15 cellular contexts compared by ENCODE assay signal in genomic region chr15:38042707-38043445, GRCh38.
DNase-seq lines count a peak whose midpoint lies in the region; ATAC-seq and TF ChIP-seq lines count a peak whose summit lies in the region.
"Had no signal": no experiment of that assay in that cellular context is flagged by ENCODE, and none has a peak within 500 bp of the region (broad histone marks: within the 10 kb centered on the region; RNA-seq: fewer than 3 reads in every experiment).

No MANE protein-coding gene starts in this region.

- TF ChIP-seq POLR2A in breast epithelium (IDR thresholded peaks at IDR 0.05) (no peak), testis (IDR thresholded peaks at IDR 0.05) (no peak)

- no peak overlapping the region for H3K27ac ChIP-seq in mammary epithelial cell (ENCODE audit: insufficient read depth, low read depth, low read length)
- no peak overlapping the region for H3K27ac ChIP-seq in breast epithelium
- peak overlapping the region in 1 of 2 donors; percentile 44 for H3K27ac ChIP-seq in lung (ENCODE audit: low read depth in 1 of 2, low read length in 1 of 2)
- H3K27ac ChIP-seq in testis, result peak overlapping the region; percentile 28 to 73
- H3K27ac ChIP-seq: foreskin keratinocyte had no signal

- H3K27me3 ChIP-seq in mammary epithelial cell (ENCODE audit: insufficient read depth, low read length), result no peaks in the 10 kb centered on the region
- no peaks in the 10 kb centered on the region for H3K27me3 ChIP-seq in breast epithelium
- no peaks in the 10 kb centered on the region for H3K27me3 ChIP-seq in lung (ENCODE audit: control insufficient read depth, insufficient read depth)
- H3K27me3 ChIP-seq in testis, result no peaks in the 10 kb centered on the region
- H3K27me3 ChIP-seq: foreskin keratinocyte had no signal

- BruUV-seq in mammary epithelial cell (replicated peaks; lab: Mats Ljungman, UMichigan), result no TSS peak

- H3K36me3 ChIP-seq in mammary epithelial cell (ENCODE audit: insufficient read depth, low read length) (no peaks in the 10 kb centered on the region), breast epithelium (no peaks in the 10 kb centered on the region), lung (ENCODE audit: control insufficient read depth in 2 of 2, insufficient read depth in 2 of 2, low read length in 2 of 2) (no peaks in the 10 kb centered on the region), testis (ENCODE audit: low read depth, missing control alignments) (no peaks in the 10 kb centered on the region)

- in situ Hi-C loops in mammary epithelial cell (cut with MboI; ENCODE audit: low sequenced_read_pairs in 2 of 2), result no loop called here

- H3K4me3 ChIP-seq in mammary epithelial cell (replicated peaks in 1 of 3; ENCODE audit: insufficient read depth in 1 of 3, low read depth in 2 of 3, low read length in 3 of 3) (no peak overlapping the region), breast epithelium (no peak overlapping the region), lung (no peak overlapping the region), testis (no peak overlapping the region)

- DNase-seq in mammary epithelial cell (no peak), breast epithelium (ENCODE audit: low spot score in 2 of 2) (no peak), astrocyte of the hippocampus (ENCODE audit: low read depth, low spot score) (peak; percentile 58), lung (ENCODE audit: low spot score) (no peak), testis (peak; percentile 54), HPDE6-E6E7 (ENCODE audit: extremely low spot score) (no peak), NCI-H446 (lab: John Stamatoyannopoulos, UW) (no peak), GM10248 (ENCODE audit: extremely low spot score) (no peak)
- DNase-seq: dermis blood vessel endothelial cell, foreskin keratinocyte, HCEC 1CT, islet precursor cell, NCI-H1436 treated with DMSO at 0.1 percent for 48 hours, NCI-H82, T-helper 2 cell had no signal

- no peak overlapping the region for H3K4me2 ChIP-seq in mammary epithelial cell (ENCODE audit: insufficient read depth, low read depth, low read length)

- no peaks in the 10 kb centered on the region for H4K20me1 ChIP-seq in mammary epithelial cell (ENCODE audit: insufficient read depth, low read length)

- H3K4me1 ChIP-seq in mammary epithelial cell (ENCODE audit: insufficient read depth, low read length) (peaks cover 45% of the 10 kb centered on the region), breast epithelium (no peaks in the 10 kb centered on the region), lung (ENCODE audit: control insufficient read depth in 2 of 2, insufficient read depth in 2 of 2, low read length in 2 of 2) (no peaks in the 10 kb centered on the region), testis (peaks cover 13% of the 10 kb centered on the region)

- H3K9me3 ChIP-seq in mammary epithelial cell (replicated peaks; ENCODE audit: insufficient read depth, low read length) (no peaks in the 10 kb centered on the region), breast epithelium (no peaks in the 10 kb centered on the region), lung (ENCODE audit: control insufficient read depth in 2 of 2, insufficient read depth in 1 of 2, low read length in 1 of 2) (no peaks in the 10 kb centered on the region), testis (no peaks in the 10 kb centered on the region)

- 99% methylated on average over 9 of the region's 9 CpGs for WGBS in mammary epithelial cell (ENCODE audit: low coverage, missing lambda C conversion rate)
- WGBS in lung, 2 donors, result 42 to 44% methylated on average over 9 of the region's 9 CpGs
- WGBS in testis, 2 donors, result 36% methylated on average over 8 to 9 of the region's 9 CpGs

- H3K9ac ChIP-seq in mammary epithelial cell (ENCODE audit: insufficient read depth, low read length), result no peak overlapping the region

- H3K79me2 ChIP-seq in mammary epithelial cell (ENCODE audit: insufficient read depth, low read length), result no peaks in the 10 kb centered on the region

- H2AFZ ChIP-seq in mammary epithelial cell (ENCODE audit: low read depth, low read length), result peak overlapping the region; percentile 50

- peak; percentile 39 for ATAC-seq in lung (ENCODE audit: insufficient read depth, low FRiP score)
- ATAC-seq: foreskin keratinocyte had no signal

- POLR2A ChIA-PET in GM10248 (lab: Yijun Ruan, JAX), result no interaction called here

- TF ChIP-seq CTCF in mammary epithelial cell (conservative IDR thresholded peaks at IDR 0.05 in 1 of 2, IDR thresholded peaks at IDR 0.05 in 1 of 2; ENCODE audit: extremely low read depth in 1 of 2, insufficient read depth in 1 of 2, low read depth in 1 of 2, low read length in 2 of 2) (no peak), breast epithelium (IDR thresholded peaks at IDR 0.05) (no peak), lung (IDR thresholded peaks at IDR 0.05; ENCODE audit: control extremely low read depth, extremely low read depth) (no peak), testis (IDR thresholded peaks at IDR 0.05) (no peak), GM10248 (IDR thresholded peaks at IDR 0.05; ENCODE audit: control extremely low read depth, extremely low read depth, low read depth, missing control alignments) (no peak)

- intact Hi-C loops in mammary epithelial cell (cut with micrococcal nuclease) (no loop called here), breast epithelium (cut with DNase I; ENCODE audit: low total_unique reads) (no loop called here), testis (cut with DNase I; ENCODE audit: low total_unique reads) (no loop called here)

- dilution Hi-C loops in mammary epithelial cell (cut with HindIII; ENCODE audit: low sequenced_read_pairs), result no loop called here

- CTCF ChIA-PET in mammary epithelial cell (lab: Charles Lee; ENCODE audit: low non-redundant PET) (no interaction called here), GM10248 (lab: Yijun Ruan, JAX) (interaction anchor here (1.0 kb wide), 1 partner anchor 41 kb away, joined by 4 read pairs; no protein-coding TSS in a partner anchor)

Comparison
In these comparisons a context has a peak if more than half of its experiments do, and no peak if none do; other contexts are left out.
1. DNase-seq: peak in astrocyte of the hippocampus (single experiment) and testis (single experiment); none in mammary epithelial cell (single experiment), breast epithelium (0 of 2), lung (single experiment), HPDE6-E6E7 (single experiment), NCI-H446 (0 of 2) and GM10248 (single experiment).
2. H3K27ac ChIP-seq: peak in testis (2 of 2); none in mammary epithelial cell (single experiment) and breast epithelium (0 of 2).